In genomic region chr15:64749999-64750657, GRCh38 we compare ENCODE assay signal across 10 cellular contexts. TPM values are rescaled to one million over a fixed set of nuclear protein-coding genes. Genes with fewer than 3 reads are reported as not detected.
DNase-seq lines count a peak whose midpoint lies in the region; ATAC-seq and TF ChIP-seq lines count a peak whose summit lies in the region.
"Had no signal": no experiment of that assay in that cellular context is flagged by ENCODE, and none has a peak within 500 bp of the region (broad histone marks: within the 10 kb centered on the region; RNA-seq: fewer than 3 reads in every experiment).

No MANE protein-coding gene starts in this region.

- no peaks in the 10 kb centered on the region for H3K9me3 Mint-ChIP-seq in activated CD8-positive, alpha-beta T cell treated with anti-CD3 and anti-CD28 coated beads for 36 hours
- no peaks in the 10 kb centered on the region for H3K9me3 Mint-ChIP-seq in activated CD8-positive, alpha-beta T cell treated with anti-CD3 and anti-CD28 coated beads, Interleukin-2, amount 10 ng/mL, durations not matched to agents 7 days and 5 days (ENCODE audit: insufficient read depth)
- no peaks in the 10 kb centered on the region for H3K9me3 Mint-ChIP-seq in type B pancreatic cell
- H3K9me3 Mint-ChIP-seq in activated CD4-positive, alpha-beta T cell treated with anti-CD3 and anti-CD28 coated beads, Interleukin-2, amount 10 ng/mL, durations not matched to agents 24 days and 14 days, result no peaks in the 10 kb centered on the region
- H3K9me3 Mint-ChIP-seq: brain had no signal

- CTCF ChIA-PET in activated CD8-positive, alpha-beta T cell treated with anti-CD3 and anti-CD28 coated beads for 36 hours (lab: Charles Lee), result interaction anchor here (0.8 to 1.0 kb wide), 3 partner anchors 22 to 65 kb away, joined by 3 to 4 read pairs (median 3); no protein-coding TSS in a partner anchor
- CTCF ChIA-PET in activated CD8-positive, alpha-beta T cell treated with anti-CD3 and anti-CD28 coated beads, Interleukin-2, amount 10 ng/mL, durations not matched to agents 7 days and 5 days (lab: Charles Lee), result interaction anchor here (0.6 to 2.0 kb wide), 2 partner anchors 22 to 401 kb away, joined by 4 to 7 read pairs; no protein-coding TSS in a partner anchor

- peaks cover 2% of the 10 kb centered on the region for H3K4me1 Mint-ChIP-seq in activated CD8-positive, alpha-beta T cell treated with anti-CD3 and anti-CD28 coated beads for 36 hours (ENCODE audit: low read depth)
- H3K4me1 Mint-ChIP-seq in activated CD8-positive, alpha-beta T cell treated with anti-CD3 and anti-CD28 coated beads, Interleukin-2, amount 10 ng/mL, durations not matched to agents 7 days and 5 days (ENCODE audit: low read depth), result no peaks in the 10 kb centered on the region
- peaks cover 18% of the 10 kb centered on the region for H3K4me1 Mint-ChIP-seq in type B pancreatic cell (ENCODE audit: unreplicated experiment)
- peaks cover 2% of the 10 kb centered on the region for H3K4me1 Mint-ChIP-seq in activated CD4-positive, alpha-beta T cell treated with anti-CD3 and anti-CD28 coated beads, Interleukin-2, amount 10 ng/mL, durations not matched to agents 24 days and 14 days

- H3K36me3 Mint-ChIP-seq in activated CD8-positive, alpha-beta T cell treated with anti-CD3 and anti-CD28 coated beads for 36 hours (ENCODE audit: low read depth), result no peaks in the 10 kb centered on the region
- H3K36me3 Mint-ChIP-seq in activated CD8-positive, alpha-beta T cell treated with anti-CD3 and anti-CD28 coated beads, Interleukin-2, amount 10 ng/mL, durations not matched to agents 7 days and 5 days (ENCODE audit: low read depth), result no peaks in the 10 kb centered on the region
- H3K36me3 Mint-ChIP-seq in type B pancreatic cell, result no peaks in the 10 kb centered on the region
- H3K36me3 Mint-ChIP-seq in activated CD4-positive, alpha-beta T cell treated with anti-CD3 and anti-CD28 coated beads, Interleukin-2, amount 10 ng/mL, durations not matched to agents 24 days and 14 days (ENCODE audit: low read depth), result no peaks in the 10 kb centered on the region
- H3K36me3 Mint-ChIP-seq: brain had no signal

- no peak for TF ChIP-seq CTCF in activated CD8-positive, alpha-beta T cell treated with anti-CD3 and anti-CD28 coated beads for 36 hours (IDR thresholded peaks at IDR 0.05)
- TF ChIP-seq CTCF in type B pancreatic cell (conservative IDR thresholded peaks at IDR 0.05), result peak; percentile 24

- no peak overlapping the region for H3K27ac Mint-ChIP-seq in activated CD8-positive, alpha-beta T cell treated with anti-CD3 and anti-CD28 coated beads for 36 hours
- no peak overlapping the region for H3K27ac Mint-ChIP-seq in activated CD8-positive, alpha-beta T cell treated with anti-CD3 and anti-CD28 coated beads, Interleukin-2, amount 10 ng/mL, durations not matched to agents 7 days and 5 days
- H3K27ac Mint-ChIP-seq in type B pancreatic cell, result peak overlapping the region; percentile 7
- H3K27ac Mint-ChIP-seq in activated CD4-positive, alpha-beta T cell treated with anti-CD3 and anti-CD28 coated beads, Interleukin-2, amount 10 ng/mL, durations not matched to agents 24 days and 14 days, result no peak overlapping the region

- POLR2A ChIA-PET in activated CD8-positive, alpha-beta T cell treated with anti-CD3 and anti-CD28 coated beads for 36 hours (lab: Charles Lee), result no interaction called here
- POLR2A ChIA-PET in activated CD8-positive, alpha-beta T cell treated with anti-CD3 and anti-CD28 coated beads, Interleukin-2, amount 10 ng/mL, durations not matched to agents 7 days and 5 days (lab: Charles Lee), result interaction anchor here (0.6 kb wide), 1 partner anchor 550 kb away, joined by 4 read pairs; no protein-coding TSS in a partner anchor

- no peak for ATAC-seq in activated CD8-positive, alpha-beta T cell treated with anti-CD3 and anti-CD28 coated beads for 36 hours
- no peak for ATAC-seq in activated CD8-positive, alpha-beta T cell treated with anti-CD3 and anti-CD28 coated beads, Interleukin-2, amount 10 ng/mL, durations not matched to agents 7 days and 5 days

- intact Hi-C loops in activated CD8-positive, alpha-beta T cell treated with anti-CD3 and anti-CD28 coated beads for 36 hours (cut with micrococcal nuclease), result no loop called here
- intact Hi-C loops in activated CD4-positive, alpha-beta T cell treated with anti-CD3 and anti-CD28 coated beads, Interleukin-2, amount 10 ng/mL, durations not matched to agents 24 days and 14 days (cut with micrococcal nuclease), result no loop called here

- no peak overlapping the region for H3K4me3 Mint-ChIP-seq in activated CD8-positive, alpha-beta T cell treated with anti-CD3 and anti-CD28 coated beads for 36 hours
- no peak overlapping the region for H3K4me3 Mint-ChIP-seq in activated CD8-positive, alpha-beta T cell treated with anti-CD3 and anti-CD28 coated beads, Interleukin-2, amount 10 ng/mL, durations not matched to agents 7 days and 5 days
- no peak overlapping the region for H3K4me3 Mint-ChIP-seq in type B pancreatic cell
- H3K4me3 Mint-ChIP-seq in activated CD4-positive, alpha-beta T cell treated with anti-CD3 and anti-CD28 coated beads, Interleukin-2, amount 10 ng/mL, durations not matched to agents 24 days and 14 days, result no peak overlapping the region
- H3K4me3 Mint-ChIP-seq: brain had no signal

- DNase-seq in activated CD8-positive, alpha-beta T cell treated with anti-CD3 and anti-CD28 coated beads for 36 hours, result peak; percentile 11
- no peak for DNase-seq in activated CD8-positive, alpha-beta T cell treated with anti-CD3 and anti-CD28 coated beads, Interleukin-2, amount 10 ng/mL, durations not matched to agents 7 days and 5 days
- peak; percentile 54 for DNase-seq in cerebellar cortex (ENCODE audit: low spot score)
- DNase-seq in iPS-NIHi7 (ENCODE audit: extremely low spot score), result peak; percentile 80
- no peak for DNase-seq in type B pancreatic cell (ENCODE audit: extremely low spot score, unreplicated experiment)
- no peak for DNase-seq in activated CD4-positive, alpha-beta T cell treated with anti-CD3 and anti-CD28 coated beads, Interleukin-2, amount 10 ng/mL, durations not matched to agents 24 days and 14 days
- DNase-seq in activated CD4-positive, alpha-beta T cell treated with anti-CD3 and anti-CD28 coated beads for 48 hours, result no peak
- DNase-seq in activated CD8-positive, alpha-beta memory T cell treated with anti-CD3 and anti-CD28 coated beads, Interleukin-2, amount 50 U/mL, for 48 hours, result no peak
- DNase-seq: activated CD4-positive, alpha-beta T cell treated with anti-CD3 and anti-CD28 coated beads, Interleukin-2, amount 50 U/mL, for 1 hour had no signal

- H3K27me3 Mint-ChIP-seq in activated CD8-positive, alpha-beta T cell treated with anti-CD3 and anti-CD28 coated beads for 36 hours, result peaks cover 5% of the 10 kb centered on the region
- H3K27me3 Mint-ChIP-seq in activated CD8-positive, alpha-beta T cell treated with anti-CD3 and anti-CD28 coated beads, Interleukin-2, amount 10 ng/mL, durations not matched to agents 7 days and 5 days (ENCODE audit: low read depth), result peaks cover 24% of the 10 kb centered on the region
- H3K27me3 Mint-ChIP-seq in type B pancreatic cell, result no peaks in the 10 kb centered on the region
- H3K27me3 Mint-ChIP-seq in activated CD4-positive, alpha-beta T cell treated with anti-CD3 and anti-CD28 coated beads, Interleukin-2, amount 10 ng/mL, durations not matched to agents 24 days and 14 days, result peaks cover 26% of the 10 kb centered on the region
- H3K27me3 Mint-ChIP-seq: brain had no signal

RNA-seq across cellular contexts. Expression of gene RBPMS2, which starts 25.3 kb away (rescaled TPM):
- total RNA-seq in activated CD8-positive, alpha-beta T cell treated with anti-CD3 and anti-CD28 coated beads for 36 hours, result not detected
- not detected for total RNA-seq in activated CD8-positive, alpha-beta T cell treated with anti-CD3 and anti-CD28 coated beads, Interleukin-2, amount 10 ng/mL, durations not matched to agents 7 days and 5 days
- total RNA-seq in type B pancreatic cell (ENCODE audit: low replicate concordance), result 6.4 and 19.7 TPM in 2 replicates
- 0.12 TPM in 1 of 2 replicates, not detected in the other for total RNA-seq in activated CD4-positive, alpha-beta T cell treated with anti-CD3 and anti-CD28 coated beads, Interleukin-2, amount 10 ng/mL, durations not matched to agents 24 days and 14 days

Comparison
In these comparisons a context has a peak if more than half of its experiments do, and no peak if none do; other contexts are left out.
1. DNase-seq: peak in activated CD8-positive, alpha-beta T cell treated with anti-CD3 and anti-CD28 coated beads for 36 hours (single experiment), cerebellar cortex (single experiment) and iPS-NIHi7 (single experiment); none in activated CD8-positive, alpha-beta T cell treated with anti-CD3 and anti-CD28 coated beads, Interleukin-2, amount 10 ng/mL, durations not matched to agents 7 days and 5 days (single experiment), type B pancreatic cell (single experiment), activated CD4-positive, alpha-beta T cell treated with anti-CD3 and anti-CD28 coated beads, Interleukin-2, amount 10 ng/mL, durations not matched to agents 24 days and 14 days (single experiment), activated CD4-positive, alpha-beta T cell treated with anti-CD3 and anti-CD28 coated beads for 48 hours (single experiment) and activated CD8-positive, alpha-beta memory T cell treated with anti-CD3 and anti-CD28 coated beads, Interleukin-2, amount 50 U/mL, for 48 hours (single experiment).